In the genomic region with DNA sequence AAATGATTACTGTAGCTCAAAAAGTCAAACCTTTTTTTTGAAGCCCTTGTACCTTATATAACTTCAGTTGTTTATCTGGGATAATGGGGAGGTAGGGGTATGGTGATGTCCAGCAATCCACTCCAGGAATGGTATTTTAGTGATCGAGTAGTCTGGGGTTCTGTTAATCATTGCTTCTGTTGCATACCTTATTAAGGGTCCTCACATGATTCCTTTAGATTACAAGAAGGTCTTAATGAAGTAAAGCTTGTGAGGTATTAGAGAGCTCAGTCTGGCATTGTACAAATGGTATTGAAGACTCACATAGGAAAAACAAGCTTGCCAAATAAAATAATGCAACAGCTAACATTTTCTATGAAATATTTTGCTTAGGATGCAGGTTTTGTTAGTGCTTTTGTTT, we compare ENCODE assay signal across 9 cellular contexts.
"Had no signal": no experiment of that assay in that cellular context is flagged by ENCODE, and none has a peak within 500 bp of the region (broad histone marks: within the 10 kb centered on the region; RNA-seq: fewer than 3 reads in every experiment).

No MANE protein-coding gene starts in this region.

- H3K27me3 Mint-ChIP-seq: IgD-negative memory B cell had no signal

- H3K4me3 Mint-ChIP-seq: HFFc6, IgD-negative memory B cell had no signal

- H3K4me3 ChIP-seq: GM23248, HAP-1 had no signal

- H3K27ac Mint-ChIP-seq: HFFc6, IgD-negative memory B cell had no signal

- DNase-seq: GM23248, GOT3, H7, HFFc6, KBM-7 had no signal

- ATAC-seq: HCT116, HepG2 had no signal
